In the genomic region with DNA sequence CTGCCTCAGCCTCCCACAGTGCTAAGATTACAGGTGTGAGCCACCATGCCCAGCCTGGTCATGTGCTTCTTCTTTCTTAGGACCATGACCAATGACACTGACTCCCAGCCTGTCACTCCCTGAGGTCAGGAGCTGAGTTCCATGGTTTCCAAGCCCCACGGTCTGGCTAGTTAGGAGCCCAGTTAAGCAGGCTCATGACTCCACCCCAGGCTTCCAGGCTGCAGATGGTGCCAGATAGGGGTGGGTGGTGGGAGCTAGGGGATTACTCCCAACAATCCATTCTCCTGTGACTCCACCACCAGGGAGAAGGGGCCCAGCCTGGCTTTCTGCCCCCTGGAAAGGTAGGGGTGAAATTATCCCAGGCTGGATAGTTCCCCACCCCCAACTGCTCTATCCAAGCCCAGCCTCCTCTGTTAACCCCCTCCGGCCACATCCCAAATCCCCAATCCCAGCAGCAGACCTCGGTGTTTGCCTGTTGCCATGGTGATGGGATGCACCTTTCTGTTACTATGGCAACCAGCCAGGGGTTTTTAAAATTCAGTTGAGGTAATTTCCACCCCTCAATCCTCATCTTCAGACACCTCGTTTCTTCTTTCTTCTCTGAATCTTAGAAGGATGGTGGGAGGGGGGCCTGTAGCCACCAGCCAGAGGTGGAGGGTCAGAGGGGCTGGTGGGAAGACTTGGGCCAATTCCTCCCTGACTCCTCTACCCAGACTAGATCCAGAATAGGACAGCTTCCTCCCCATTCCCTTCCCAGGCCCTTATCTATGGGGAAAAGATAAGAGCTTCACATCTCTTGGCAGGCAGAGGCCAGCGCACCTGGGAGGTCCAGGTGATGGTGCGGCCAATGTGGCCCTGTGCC, we compare ENCODE assay signal across 2 cellular contexts.
TF ChIP-seq lines count a peak whose summit lies in the region.

No MANE protein-coding gene starts in this region.

TF ChIP-seq in GM23338, 12 proteins besides CTCF, POLR2A, EP300 and RAD21:
- TF ChIP-seq, protein P1, sequence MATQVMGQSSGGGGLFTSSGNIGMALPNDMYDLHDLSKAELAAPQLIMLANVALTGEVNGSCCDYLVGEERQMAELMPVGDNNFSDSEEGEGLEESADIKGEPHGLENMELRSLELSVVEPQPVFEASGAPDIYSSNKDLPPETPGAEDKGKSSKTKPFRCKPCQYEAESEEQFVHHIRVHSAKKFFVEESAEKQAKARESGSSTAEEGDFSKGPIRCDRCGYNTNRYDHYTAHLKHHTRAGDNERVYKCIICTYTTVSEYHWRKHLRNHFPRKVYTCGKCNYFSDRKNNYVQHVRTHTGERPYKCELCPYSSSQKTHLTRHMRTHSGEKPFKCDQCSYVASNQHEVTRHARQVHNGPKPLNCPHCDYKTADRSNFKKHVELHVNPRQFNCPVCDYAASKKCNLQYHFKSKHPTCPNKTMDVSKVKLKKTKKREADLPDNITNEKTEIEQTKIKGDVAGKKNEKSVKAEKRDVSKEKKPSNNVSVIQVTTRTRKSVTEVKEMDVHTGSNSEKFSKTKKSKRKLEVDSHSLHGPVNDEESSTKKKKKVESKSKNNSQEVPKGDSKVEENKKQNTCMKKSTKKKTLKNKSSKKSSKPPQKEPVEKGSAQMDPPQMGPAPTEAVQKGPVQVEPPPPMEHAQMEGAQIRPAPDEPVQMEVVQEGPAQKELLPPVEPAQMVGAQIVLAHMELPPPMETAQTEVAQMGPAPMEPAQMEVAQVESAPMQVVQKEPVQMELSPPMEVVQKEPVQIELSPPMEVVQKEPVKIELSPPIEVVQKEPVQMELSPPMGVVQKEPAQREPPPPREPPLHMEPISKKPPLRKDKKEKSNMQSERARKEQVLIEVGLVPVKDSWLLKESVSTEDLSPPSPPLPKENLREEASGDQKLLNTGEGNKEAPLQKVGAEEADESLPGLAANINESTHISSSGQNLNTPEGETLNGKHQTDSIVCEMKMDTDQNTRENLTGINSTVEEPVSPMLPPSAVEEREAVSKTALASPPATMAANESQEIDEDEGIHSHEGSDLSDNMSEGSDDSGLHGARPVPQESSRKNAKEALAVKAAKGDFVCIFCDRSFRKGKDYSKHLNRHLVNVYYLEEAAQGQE (IDR thresholded peaks at IDR 0.05; ENCODE audit: unreplicated experiment): no peak
- TF ChIP-seq, protein P2, sequence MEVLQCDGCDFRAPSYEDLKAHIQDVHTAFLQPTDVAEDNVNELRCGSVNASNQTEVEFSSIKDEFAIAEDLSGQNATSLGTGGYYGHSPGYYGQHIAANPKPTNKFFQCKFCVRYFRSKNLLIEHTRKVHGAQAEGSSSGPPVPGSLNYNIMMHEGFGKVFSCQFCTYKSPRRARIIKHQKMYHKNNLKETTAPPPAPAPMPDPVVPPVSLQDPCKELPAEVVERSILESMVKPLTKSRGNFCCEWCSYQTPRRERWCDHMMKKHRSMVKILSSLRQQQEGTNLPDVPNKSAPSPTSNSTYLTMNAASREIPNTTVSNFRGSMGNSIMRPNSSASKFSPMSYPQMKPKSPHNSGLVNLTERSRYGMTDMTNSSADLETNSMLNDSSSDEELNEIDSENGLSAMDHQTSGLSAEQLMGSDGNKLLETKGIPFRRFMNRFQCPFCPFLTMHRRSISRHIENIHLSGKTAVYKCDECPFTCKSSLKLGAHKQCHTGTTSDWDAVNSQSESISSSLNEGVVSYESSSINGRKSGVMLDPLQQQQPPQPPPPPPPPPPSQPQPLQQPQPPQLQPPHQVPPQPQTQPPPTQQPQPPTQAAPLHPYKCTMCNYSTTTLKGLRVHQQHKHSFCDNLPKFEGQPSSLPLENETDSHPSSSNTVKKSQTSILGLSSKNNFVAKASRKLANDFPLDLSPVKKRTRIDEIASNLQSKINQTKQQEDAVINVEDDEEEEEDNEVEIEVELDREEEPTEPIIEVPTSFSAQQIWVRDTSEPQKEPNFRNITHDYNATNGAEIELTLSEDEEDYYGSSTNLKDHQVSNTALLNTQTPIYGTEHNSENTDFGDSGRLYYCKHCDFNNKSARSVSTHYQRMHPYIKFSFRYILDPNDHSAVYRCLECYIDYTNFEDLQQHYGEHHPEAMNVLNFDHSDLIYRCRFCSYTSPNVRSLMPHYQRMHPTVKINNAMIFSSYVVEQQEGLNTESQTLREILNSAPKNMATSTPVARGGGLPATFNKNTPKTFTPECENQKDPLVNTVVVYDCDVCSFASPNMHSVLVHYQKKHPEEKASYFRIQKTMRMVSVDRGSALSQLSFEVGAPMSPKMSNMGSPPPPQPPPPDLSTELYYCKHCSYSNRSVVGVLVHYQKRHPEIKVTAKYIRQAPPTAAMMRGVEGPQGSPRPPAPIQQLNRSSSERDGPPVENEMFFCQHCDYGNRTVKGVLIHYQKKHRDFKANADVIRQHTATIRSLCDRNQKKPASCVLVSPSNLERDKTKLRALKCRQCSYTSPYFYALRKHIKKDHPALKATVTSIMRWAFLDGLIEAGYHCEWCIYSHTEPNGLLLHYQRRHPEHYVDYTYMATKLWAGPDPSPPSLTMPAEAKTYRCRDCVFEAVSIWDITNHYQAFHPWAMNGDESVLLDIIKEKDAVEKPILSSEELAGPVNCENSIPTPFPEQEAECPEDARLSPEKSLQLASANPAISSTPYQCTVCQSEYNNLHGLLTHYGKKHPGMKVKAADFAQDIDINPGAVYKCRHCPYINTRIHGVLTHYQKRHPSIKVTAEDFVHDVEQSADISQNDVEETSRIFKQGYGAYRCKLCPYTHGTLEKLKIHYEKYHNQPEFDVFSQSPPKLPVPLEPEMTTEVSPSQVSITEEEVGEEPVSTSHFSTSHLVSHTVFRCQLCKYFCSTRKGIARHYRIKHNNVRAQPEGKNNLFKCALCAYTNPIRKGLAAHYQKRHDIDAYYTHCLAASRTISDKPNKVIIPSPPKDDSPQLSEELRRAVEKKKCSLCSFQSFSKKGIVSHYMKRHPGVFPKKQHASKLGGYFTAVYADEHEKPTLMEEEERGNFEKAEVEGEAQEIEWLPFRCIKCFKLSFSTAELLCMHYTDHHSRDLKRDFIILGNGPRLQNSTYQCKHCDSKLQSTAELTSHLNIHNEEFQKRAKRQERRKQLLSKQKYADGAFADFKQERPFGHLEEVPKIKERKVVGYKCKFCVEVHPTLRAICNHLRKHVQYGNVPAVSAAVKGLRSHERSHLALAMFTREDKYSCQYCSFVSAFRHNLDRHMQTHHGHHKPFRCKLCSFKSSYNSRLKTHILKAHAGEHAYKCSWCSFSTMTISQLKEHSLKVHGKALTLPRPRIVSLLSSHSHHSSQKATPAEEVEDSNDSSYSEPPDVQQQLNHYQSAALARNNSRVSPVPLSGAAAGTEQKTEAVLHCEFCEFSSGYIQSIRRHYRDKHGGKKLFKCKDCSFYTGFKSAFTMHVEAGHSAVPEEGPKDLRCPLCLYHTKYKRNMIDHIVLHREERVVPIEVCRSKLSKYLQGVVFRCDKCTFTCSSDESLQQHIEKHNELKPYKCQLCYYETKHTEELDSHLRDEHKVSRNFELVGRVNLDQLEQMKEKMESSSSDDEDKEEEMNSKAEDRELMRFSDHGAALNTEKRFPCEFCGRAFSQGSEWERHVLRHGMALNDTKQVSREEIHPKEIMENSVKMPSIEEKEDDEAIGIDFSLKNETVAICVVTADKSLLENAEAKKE (CRISPR knock-in tag; IDR thresholded peaks at IDR 0.05): no peak

TF ChIP-seq in WTC11, 78 proteins besides CTCF, POLR2A, EP300 and RAD21 (continued from another document):
- TF ChIP-seq ETV6 (CRISPR knock-in tag; IDR thresholded peaks at IDR 0.05) (no peak), ELF4 (CRISPR knock-in tag; IDR thresholded peaks at IDR 0.05; ENCODE audit: low read depth) (no peak), ZNF423 (CRISPR knock-in tag; IDR thresholded peaks at IDR 0.05) (no peak), NFYB (CRISPR knock-in tag; conservative IDR thresholded peaks at IDR 0.05; ENCODE audit: low read depth) (no peak)
